In the genomic region with DNA sequence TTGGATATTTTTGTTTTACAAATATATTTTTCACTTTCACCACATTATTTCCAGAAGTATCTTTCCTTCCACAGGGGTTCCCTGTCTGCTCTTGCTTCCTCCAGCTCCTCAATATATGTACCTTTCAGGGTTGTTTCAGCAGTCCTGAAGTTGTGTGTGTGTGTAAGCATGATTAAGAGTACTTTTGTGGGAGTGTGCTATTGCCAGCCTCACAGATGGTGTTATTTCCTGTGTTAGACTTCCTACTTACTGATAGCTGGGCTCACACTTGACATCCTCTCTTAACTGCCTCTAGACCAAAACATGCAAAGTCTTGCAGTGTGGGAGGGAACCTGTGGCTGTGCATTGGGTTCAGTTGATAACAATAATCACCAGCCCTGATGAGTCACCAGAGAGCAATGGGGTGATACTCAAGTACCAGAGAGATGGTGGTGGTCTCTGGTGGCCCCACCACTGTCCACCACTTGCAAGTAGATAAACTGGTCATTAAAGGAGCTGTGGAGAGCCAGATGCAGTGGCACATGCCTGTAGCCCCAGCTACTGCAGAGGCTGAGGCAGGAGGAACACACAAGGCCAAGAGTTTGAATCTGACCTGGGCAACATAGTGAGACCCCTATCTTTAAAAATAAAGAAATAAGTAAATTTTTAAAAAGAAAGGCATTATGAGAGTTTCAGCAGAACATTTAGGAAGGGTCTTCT, we compare ENCODE assay signal across 1 cellular context.
A peak's percentile ranks its signal among the peaks of the same experiment; 100 is the strongest.
TF ChIP-seq lines count a peak whose summit lies in the region.

No MANE protein-coding gene starts in this region.

TF ChIP-seq in K562, 482 proteins besides CTCF, POLR2A, EP300 and RAD21 (continued from another document and continues in another):
- TF ChIP-seq, protein P1, sequence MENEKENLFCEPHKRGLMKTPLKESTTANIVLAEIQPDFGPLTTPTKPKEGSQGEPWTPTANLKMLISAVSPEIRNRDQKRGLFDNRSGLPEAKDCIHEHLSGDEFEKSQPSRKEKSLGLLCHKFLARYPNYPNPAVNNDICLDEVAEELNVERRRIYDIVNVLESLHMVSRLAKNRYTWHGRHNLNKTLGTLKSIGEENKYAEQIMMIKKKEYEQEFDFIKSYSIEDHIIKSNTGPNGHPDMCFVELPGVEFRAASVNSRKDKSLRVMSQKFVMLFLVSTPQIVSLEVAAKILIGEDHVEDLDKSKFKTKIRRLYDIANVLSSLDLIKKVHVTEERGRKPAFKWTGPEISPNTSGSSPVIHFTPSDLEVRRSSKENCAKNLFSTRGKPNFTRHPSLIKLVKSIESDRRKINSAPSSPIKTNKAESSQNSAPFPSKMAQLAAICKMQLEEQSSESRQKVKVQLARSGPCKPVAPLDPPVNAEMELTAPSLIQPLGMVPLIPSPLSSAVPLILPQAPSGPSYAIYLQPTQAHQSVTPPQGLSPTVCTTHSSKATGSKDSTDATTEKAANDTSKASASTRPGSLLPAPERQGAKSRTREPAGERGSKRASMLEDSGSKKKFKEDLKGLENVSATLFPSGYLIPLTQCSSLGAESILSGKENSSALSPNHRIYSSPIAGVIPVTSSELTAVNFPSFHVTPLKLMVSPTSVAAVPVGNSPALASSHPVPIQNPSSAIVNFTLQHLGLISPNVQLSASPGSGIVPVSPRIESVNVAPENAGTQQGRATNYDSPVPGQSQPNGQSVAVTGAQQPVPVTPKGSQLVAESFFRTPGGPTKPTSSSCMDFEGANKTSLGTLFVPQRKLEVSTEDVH (IDR thresholded peaks at IDR 0.05; ENCODE audit: low read depth, partially characterized antibody), result no peak
- peak; percentile 88 for TF ChIP-seq LEF1 (IDR thresholded peaks at IDR 0.05)
- no peak for TF ChIP-seq NUFIP1 (IDR thresholded peaks at IDR 0.05; ENCODE audit: partially characterized antibody)
- no peak for TF ChIP-seq ZC3H4 (CRISPR knock-in tag; IDR thresholded peaks at IDR 0.05; ENCODE audit: borderline replicate concordance)
- TF ChIP-seq, protein P2, sequence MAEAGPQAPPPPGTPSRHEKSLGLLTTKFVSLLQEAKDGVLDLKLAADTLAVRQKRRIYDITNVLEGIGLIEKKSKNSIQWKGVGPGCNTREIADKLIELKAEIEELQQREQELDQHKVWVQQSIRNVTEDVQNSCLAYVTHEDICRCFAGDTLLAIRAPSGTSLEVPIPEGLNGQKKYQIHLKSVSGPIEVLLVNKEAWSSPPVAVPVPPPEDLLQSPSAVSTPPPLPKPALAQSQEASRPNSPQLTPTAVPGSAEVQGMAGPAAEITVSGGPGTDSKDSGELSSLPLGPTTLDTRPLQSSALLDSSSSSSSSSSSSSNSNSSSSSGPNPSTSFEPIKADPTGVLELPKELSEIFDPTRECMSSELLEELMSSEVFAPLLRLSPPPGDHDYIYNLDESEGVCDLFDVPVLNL (CRISPR knock-in tag; IDR thresholded peaks at IDR 0.05; ENCODE audit: low read depth), result no peak
- no peak for TF ChIP-seq PRPF4 (IDR thresholded peaks at IDR 0.05; ENCODE audit: insufficient read depth, low read depth, low read length, poor library complexity, severe bottlenecking)
- no peak for TF ChIP-seq PPARD (CRISPR knock-in tag; IDR thresholded peaks at IDR 0.05)
- TF ChIP-seq TAF9B (IDR thresholded peaks at IDR 0.05; ENCODE audit: partially characterized antibody), result peak; percentile 64
- TF ChIP-seq EP400 (IDR thresholded peaks at IDR 0.05), result no peak; the same call in 1 of the 2 replicates
- peak; percentile 99 for TF ChIP-seq DPF2 (IDR thresholded peaks at IDR 0.05)
- peak; percentile 99 for TF ChIP-seq ARID1B (IDR thresholded peaks at IDR 0.05)
- TF ChIP-seq, protein P3, sequence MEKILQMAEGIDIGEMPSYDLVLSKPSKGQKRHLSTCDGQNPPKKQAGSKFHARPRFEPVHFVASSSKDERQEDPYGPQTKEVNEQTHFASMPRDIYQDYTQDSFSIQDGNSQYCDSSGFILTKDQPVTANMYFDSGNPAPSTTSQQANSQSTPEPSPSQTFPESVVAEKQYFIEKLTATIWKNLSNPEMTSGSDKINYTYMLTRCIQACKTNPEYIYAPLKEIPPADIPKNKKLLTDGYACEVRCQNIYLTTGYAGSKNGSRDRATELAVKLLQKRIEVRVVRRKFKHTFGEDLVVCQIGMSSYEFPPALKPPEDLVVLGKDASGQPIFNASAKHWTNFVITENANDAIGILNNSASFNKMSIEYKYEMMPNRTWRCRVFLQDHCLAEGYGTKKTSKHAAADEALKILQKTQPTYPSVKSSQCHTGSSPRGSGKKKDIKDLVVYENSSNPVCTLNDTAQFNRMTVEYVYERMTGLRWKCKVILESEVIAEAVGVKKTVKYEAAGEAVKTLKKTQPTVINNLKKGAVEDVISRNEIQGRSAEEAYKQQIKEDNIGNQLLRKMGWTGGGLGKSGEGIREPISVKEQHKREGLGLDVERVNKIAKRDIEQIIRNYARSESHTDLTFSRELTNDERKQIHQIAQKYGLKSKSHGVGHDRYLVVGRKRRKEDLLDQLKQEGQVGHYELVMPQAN (IDR thresholded peaks at IDR 0.05; ENCODE audit: borderline replicate concordance), result no peak
- peak; percentile 68 for TF ChIP-seq GABPA (tag; conservative IDR thresholded peaks at IDR 0.05; ENCODE audit: low read depth)
- TF ChIP-seq ATF7 (IDR thresholded peaks at IDR 0.05), result peak; percentile 77; the same call in 1 of the 2 replicates
- no peak for TF ChIP-seq HNRNPL (IDR thresholded peaks at IDR 0.05; ENCODE audit: low read depth, low read length)
- TF ChIP-seq CBX5 (IDR thresholded peaks at IDR 0.05; ENCODE audit: borderline replicate concordance, low read depth), result no peak
- peak; percentile 56 for TF ChIP-seq TOE1 (IDR thresholded peaks at IDR 0.05; ENCODE audit: borderline replicate concordance)
- TF ChIP-seq TOE1 (CRISPR knock-in tag; IDR thresholded peaks at IDR 0.05; ENCODE audit: borderline replicate concordance, low read depth), result no peak
- no peak for TF ChIP-seq FOXA1 (IDR thresholded peaks at IDR 0.05; ENCODE audit: borderline replicate concordance)
- TF ChIP-seq SIN3B (IDR thresholded peaks at IDR 0.05; ENCODE audit: low read depth), result no peak
- TF ChIP-seq ZNF146 (CRISPR knock-in tag; IDR thresholded peaks at IDR 0.05; ENCODE audit: unreplicated experiment), result no peak
- TF ChIP-seq, protein P4, sequence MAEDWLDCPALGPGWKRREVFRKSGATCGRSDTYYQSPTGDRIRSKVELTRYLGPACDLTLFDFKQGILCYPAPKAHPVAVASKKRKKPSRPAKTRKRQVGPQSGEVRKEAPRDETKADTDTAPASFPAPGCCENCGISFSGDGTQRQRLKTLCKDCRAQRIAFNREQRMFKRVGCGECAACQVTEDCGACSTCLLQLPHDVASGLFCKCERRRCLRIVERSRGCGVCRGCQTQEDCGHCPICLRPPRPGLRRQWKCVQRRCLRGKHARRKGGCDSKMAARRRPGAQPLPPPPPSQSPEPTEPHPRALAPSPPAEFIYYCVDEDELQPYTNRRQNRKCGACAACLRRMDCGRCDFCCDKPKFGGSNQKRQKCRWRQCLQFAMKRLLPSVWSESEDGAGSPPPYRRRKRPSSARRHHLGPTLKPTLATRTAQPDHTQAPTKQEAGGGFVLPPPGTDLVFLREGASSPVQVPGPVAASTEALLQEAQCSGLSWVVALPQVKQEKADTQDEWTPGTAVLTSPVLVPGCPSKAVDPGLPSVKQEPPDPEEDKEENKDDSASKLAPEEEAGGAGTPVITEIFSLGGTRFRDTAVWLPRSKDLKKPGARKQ (CRISPR knock-in tag; IDR thresholded peaks at IDR 0.05), result no peak
- TF ChIP-seq, protein P5, sequence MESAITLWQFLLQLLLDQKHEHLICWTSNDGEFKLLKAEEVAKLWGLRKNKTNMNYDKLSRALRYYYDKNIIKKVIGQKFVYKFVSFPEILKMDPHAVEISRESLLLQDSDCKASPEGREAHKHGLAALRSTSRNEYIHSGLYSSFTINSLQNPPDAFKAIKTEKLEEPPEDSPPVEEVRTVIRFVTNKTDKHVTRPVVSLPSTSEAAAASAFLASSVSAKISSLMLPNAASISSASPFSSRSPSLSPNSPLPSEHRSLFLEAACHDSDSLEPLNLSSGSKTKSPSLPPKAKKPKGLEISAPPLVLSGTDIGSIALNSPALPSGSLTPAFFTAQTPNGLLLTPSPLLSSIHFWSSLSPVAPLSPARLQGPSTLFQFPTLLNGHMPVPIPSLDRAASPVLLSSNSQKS (CRISPR knock-in tag; IDR thresholded peaks at IDR 0.05), result no peak
- no peak for TF ChIP-seq FIP1L1 (IDR thresholded peaks at IDR 0.05; ENCODE audit: low read depth, low read length, poor library complexity, severe bottlenecking)
- TF ChIP-seq TBL1XR1 (IDR thresholded peaks at IDR 0.05; ENCODE audit: low read length in 2 of 2), result peak; percentile 50 to 88; a peak in 2 of 4 replicates
- TF ChIP-seq, protein P6, sequence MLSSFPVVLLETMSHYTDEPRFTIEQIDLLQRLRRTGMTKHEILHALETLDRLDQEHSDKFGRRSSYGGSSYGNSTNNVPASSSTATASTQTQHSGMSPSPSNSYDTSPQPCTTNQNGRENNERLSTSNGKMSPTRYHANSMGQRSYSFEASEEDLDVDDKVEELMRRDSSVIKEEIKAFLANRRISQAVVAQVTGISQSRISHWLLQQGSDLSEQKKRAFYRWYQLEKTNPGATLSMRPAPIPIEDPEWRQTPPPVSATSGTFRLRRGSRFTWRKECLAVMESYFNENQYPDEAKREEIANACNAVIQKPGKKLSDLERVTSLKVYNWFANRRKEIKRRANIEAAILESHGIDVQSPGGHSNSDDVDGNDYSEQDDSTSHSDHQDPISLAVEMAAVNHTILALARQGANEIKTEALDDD (IDR thresholded peaks at IDR 0.05), result peak; percentile 80
- TF ChIP-seq, protein P7, sequence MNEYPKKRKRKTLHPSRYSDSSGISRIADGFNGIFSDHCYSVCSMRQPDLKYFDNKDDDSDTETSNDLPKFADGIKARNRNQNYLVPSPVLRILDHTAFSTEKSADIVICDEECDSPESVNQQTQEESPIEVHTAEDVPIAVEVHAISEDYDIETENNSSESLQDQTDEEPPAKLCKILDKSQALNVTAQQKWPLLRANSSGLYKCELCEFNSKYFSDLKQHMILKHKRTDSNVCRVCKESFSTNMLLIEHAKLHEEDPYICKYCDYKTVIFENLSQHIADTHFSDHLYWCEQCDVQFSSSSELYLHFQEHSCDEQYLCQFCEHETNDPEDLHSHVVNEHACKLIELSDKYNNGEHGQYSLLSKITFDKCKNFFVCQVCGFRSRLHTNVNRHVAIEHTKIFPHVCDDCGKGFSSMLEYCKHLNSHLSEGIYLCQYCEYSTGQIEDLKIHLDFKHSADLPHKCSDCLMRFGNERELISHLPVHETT (CRISPR knock-in tag; conservative IDR thresholded peaks at IDR 0.05 in 1 of 2, IDR thresholded peaks at IDR 0.05 in 1 of 2), result peak in 1 of 2 experiments; percentile 70; a peak in 2 of 4 replicates
- TF ChIP-seq EWSR1 (IDR thresholded peaks at IDR 0.05; ENCODE audit: borderline replicate concordance, low read depth, partially characterized antibody), result no peak
- TF ChIP-seq, protein P8, sequence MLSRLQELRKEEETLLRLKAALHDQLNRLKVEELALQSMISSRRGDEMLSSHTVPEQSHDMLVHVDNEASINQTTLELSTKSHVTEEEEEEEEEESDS (CRISPR knock-in tag; IDR thresholded peaks at IDR 0.05), result no peak
- TF ChIP-seq CCNT2 (IDR thresholded peaks at IDR 0.05; ENCODE audit: borderline replicate concordance, extremely low read depth, insufficient read length, low read depth, low read length), result peak; percentile 98
- TF ChIP-seq CBX2 (IDR thresholded peaks at IDR 0.05; ENCODE audit: insufficient read depth, low read length, poor library complexity, severe bottlenecking), result no peak
- TF ChIP-seq ZNF778 (CRISPR knock-in tag; IDR thresholded peaks at IDR 0.05), result no peak
- TF ChIP-seq GTF2A2 (tag; IDR thresholded peaks at IDR 0.05), result no peak
- peak; percentile 50 to 78; a peak in 2 of 4 replicates for TF ChIP-seq ETV6 (IDR thresholded peaks at IDR 0.05; ENCODE audit: borderline replicate concordance in 1 of 2, low read depth in 2 of 2, low read length in 1 of 2)
- TF ChIP-seq ETV6 (CRISPR knock-in tag; IDR thresholded peaks at IDR 0.05; ENCODE audit: borderline replicate concordance), result no peak
- TF ChIP-seq, protein P9, sequence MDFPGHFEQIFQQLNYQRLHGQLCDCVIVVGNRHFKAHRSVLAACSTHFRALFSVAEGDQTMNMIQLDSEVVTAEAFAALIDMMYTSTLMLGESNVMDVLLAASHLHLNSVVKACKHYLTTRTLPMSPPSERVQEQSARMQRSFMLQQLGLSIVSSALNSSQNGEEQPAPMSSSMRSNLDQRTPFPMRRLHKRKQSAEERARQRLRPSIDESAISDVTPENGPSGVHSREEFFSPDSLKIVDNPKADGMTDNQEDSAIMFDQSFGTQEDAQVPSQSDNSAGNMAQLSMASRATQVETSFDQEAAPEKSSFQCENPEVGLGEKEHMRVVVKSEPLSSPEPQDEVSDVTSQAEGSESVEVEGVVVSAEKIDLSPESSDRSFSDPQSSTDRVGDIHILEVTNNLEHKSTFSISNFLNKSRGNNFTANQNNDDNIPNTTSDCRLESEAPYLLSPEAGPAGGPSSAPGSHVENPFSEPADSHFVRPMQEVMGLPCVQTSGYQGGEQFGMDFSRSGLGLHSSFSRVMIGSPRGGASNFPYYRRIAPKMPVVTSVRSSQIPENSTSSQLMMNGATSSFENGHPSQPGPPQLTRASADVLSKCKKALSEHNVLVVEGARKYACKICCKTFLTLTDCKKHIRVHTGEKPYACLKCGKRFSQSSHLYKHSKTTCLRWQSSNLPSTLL (IDR thresholded peaks at IDR 0.05), result no peak
- TF ChIP-seq RB1 (IDR thresholded peaks at IDR 0.05; ENCODE audit: low read depth), result no peak
- no peak for TF ChIP-seq ETS2 (tag; IDR thresholded peaks at IDR 0.05; ENCODE audit: borderline replicate concordance, poor library complexity, severe bottlenecking)
- no peak for TF ChIP-seq RBM15 (IDR thresholded peaks at IDR 0.05; ENCODE audit: insufficient read depth, low read length)
- peak; percentile 93 for TF ChIP-seq SOX6 (IDR thresholded peaks at IDR 0.05)
- TF ChIP-seq DDX20 (tag; IDR thresholded peaks at IDR 0.05; ENCODE audit: low read depth), result no peak
- TF ChIP-seq, protein P10, sequence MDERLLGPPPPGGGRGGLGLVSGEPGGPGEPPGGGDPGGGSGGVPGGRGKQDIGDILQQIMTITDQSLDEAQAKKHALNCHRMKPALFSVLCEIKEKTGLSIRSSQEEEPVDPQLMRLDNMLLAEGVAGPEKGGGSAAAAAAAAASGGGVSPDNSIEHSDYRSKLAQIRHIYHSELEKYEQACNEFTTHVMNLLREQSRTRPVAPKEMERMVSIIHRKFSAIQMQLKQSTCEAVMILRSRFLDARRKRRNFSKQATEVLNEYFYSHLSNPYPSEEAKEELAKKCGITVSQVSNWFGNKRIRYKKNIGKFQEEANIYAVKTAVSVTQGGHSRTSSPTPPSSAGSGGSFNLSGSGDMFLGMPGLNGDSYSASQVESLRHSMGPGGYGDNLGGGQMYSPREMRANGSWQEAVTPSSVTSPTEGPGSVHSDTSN (CRISPR knock-in tag; IDR thresholded peaks at IDR 0.05; ENCODE audit: low read depth), result no peak
- TF ChIP-seq, protein P10 (tag; conservative IDR thresholded peaks at IDR 0.05; ENCODE audit: low read depth), result peak; percentile 59
- peak; percentile 83 for TF ChIP-seq BCOR (IDR thresholded peaks at IDR 0.05)
